In genomic region chr10:10872035-10872673, GRCh38 we compare ENCODE assay signal across 10 cellular contexts.
A peak's percentile ranks its signal among the peaks of the same experiment; 100 is the strongest.
DNase-seq lines count a peak whose midpoint lies in the region; ATAC-seq and TF ChIP-seq lines count a peak whose summit lies in the region.
"Had no signal": no experiment of that assay in that cellular context is flagged by ENCODE, and none has a peak within 500 bp of the region (broad histone marks: within the 10 kb centered on the region; RNA-seq: fewer than 3 reads in every experiment).

No MANE protein-coding gene starts in this region.

- intact Hi-C loops in right cardiac atrium (cut with DNase I), result loop anchor here in 1 of 4 donors (10.0 kb wide), 1 partner anchor 77 kb away; no protein-coding TSS in a partner anchor

- DNase-seq in EL (peak; percentile 94), astrocyte of the spinal cord (ENCODE audit: low read depth, low spot score) (peak; percentile 91), right cardiac atrium (peak in 1 of 3 donors; percentile 30), retinal pigment epithelial cell (ENCODE audit: low read depth) (peak; percentile 75), SIG-M5 (lab: John Stamatoyannopoulos, UW) (no peak), NCI-H2196 (lab: John Stamatoyannopoulos, UW; ENCODE audit: unreplicated experiment) (no peak)
- DNase-seq in activated CD4-positive, alpha-beta T cell treated with anti-CD3 and anti-CD28 coated beads, Interleukin-2, amount 50 U/mL, for 48 hours, result no peak
- DNase-seq: NCI-H2029 treated with DMSO at 0.1 percent for 48 hours, T-helper 9 cell had no signal

- ATAC-seq in right cardiac atrium, result peak; percentile 97 to 99
- ATAC-seq in HG02763 (IDR thresholded peaks at IDR 0.05; ENCODE audit: unreplicated experiment), result no peak

- 7% methylated on average over 6 of the region's 6 CpGs for WGBS in right cardiac atrium

- TF ChIP-seq CTCF in astrocyte of the spinal cord (IDR thresholded peaks at IDR 0.05; ENCODE audit: low read depth, low read length) (no peak), retinal pigment epithelial cell (conservative IDR thresholded peaks at IDR 0.05; ENCODE audit: low read depth, low read length) (no peak)

- H3K9me3 ChIP-seq in right cardiac atrium (ENCODE audit: control insufficient read depth, low read length), result no peaks in the 10 kb centered on the region

- H3K27ac ChIP-seq in right cardiac atrium (ENCODE audit: low read length), result peak overlapping the region; percentile 83

- no peak overlapping the region for H3K4me3 ChIP-seq in astrocyte of the spinal cord (ENCODE audit: low read depth, low read length)
- H3K4me3 ChIP-seq in right cardiac atrium (ENCODE audit: low read length), result no peak overlapping the region
- no peak overlapping the region for H3K4me3 ChIP-seq in retinal pigment epithelial cell (ENCODE audit: low read length)

- peaks cover 4% of the 10 kb centered on the region for H3K4me1 ChIP-seq in right cardiac atrium (ENCODE audit: control insufficient read depth, insufficient read depth, low read length)

- in situ Hi-C loops in astrocyte of the spinal cord (cut with HindIII; ENCODE audit: low sequenced_read_pairs), result no loop called here

- H3K27me3 ChIP-seq in right cardiac atrium (ENCODE audit: control insufficient read depth, insufficient read depth), result no peaks in the 10 kb centered on the region

Comparison
In these comparisons a context has a peak if more than half of its experiments do, and no peak if none do; other contexts are left out.
1. DNase-seq: peak in EL (single experiment), astrocyte of the spinal cord (single experiment) and retinal pigment epithelial cell (single experiment); none in SIG-M5 (single experiment), NCI-H2196 (single experiment) and activated CD4-positive, alpha-beta T cell treated with anti-CD3 and anti-CD28 coated beads, Interleukin-2, amount 50 U/mL, for 48 hours (0 of 2).